19 cellular contexts compared by ENCODE assay signal in genomic region chr3:122948398-122948797, GRCh38.
A peak's percentile ranks its signal among the peaks of the same experiment; 100 is the strongest.
DNase-seq lines count a peak whose midpoint lies in the region; ATAC-seq and TF ChIP-seq lines count a peak whose summit lies in the region.
"Had no signal": no experiment of that assay in that cellular context is flagged by ENCODE, and none has a peak within 500 bp of the region (broad histone marks: within the 10 kb centered on the region; RNA-seq: fewer than 3 reads in every experiment).

No MANE protein-coding gene starts in this region.

- POLR2A ChIA-PET in HCT116 (lab: Charles Lee) = no interaction called here
- POLR2A ChIA-PET in SK-N-SH (lab: Yijun Ruan, JAX) = no interaction called here
- POLR2A ChIA-PET in CD4-positive, alpha-beta memory T cell (lab: Charles Lee; ENCODE audit: partially characterized antibody) = no interaction called here

- BruUV-seq in HCT116 (replicated peaks; lab: Mats Ljungman, UMichigan) = no TSS peak

- no peak overlapping the region for H3K27ac Mint-ChIP-seq in CD14-positive monocyte
- H3K27ac Mint-ChIP-seq in CD4-positive, alpha-beta memory T cell = no peak overlapping the region
- H3K27ac Mint-ChIP-seq: activated CD4-positive, alpha-beta memory T cell treated with anti-CD3 and anti-CD28 coated beads, Interleukin-2, amount 10 ng/mL, durations not matched to agents 7 days and 5 days; T-cell had no signal

- no peak overlapping the region for H3K4me2 ChIP-seq in HCT116 (ENCODE audit: low read length)
- H3K4me2 ChIP-seq in SK-N-SH = no peak overlapping the region
- H3K4me2 ChIP-seq in hepatocyte = no peak overlapping the region

- H3K9ac ChIP-seq in HCT116 (ENCODE audit: low read length) = no peak overlapping the region
- H3K9ac ChIP-seq in SK-N-SH = no peak overlapping the region

- TF ChIP-seq POLR2A in HCT116 (IDR thresholded peaks at IDR 0.05; ENCODE audit: borderline replicate concordance, extremely low read depth, insufficient read depth, insufficient read length) = no peak

- ATAC-seq in HCT116 (no peak), GM18511 (IDR thresholded peaks at IDR 0.05; ENCODE audit: unreplicated experiment) (no peak)
- ATAC-seq: left lobe of liver, pancreas, T-cell had no signal

- RAD21 ChIA-PET in HCT116 (lab: Charles Lee; ENCODE audit: low non-redundant PET in 1 of 2, low total read pairs in 2 of 2, uncharacterized antibody in 2 of 2, unreplicated experiment in 2 of 2) = no interaction called here

- no peak for TF ChIP-seq EP300 in SK-N-SH (IDR thresholded peaks at IDR 0.05; ENCODE audit: borderline replicate concordance in 1 of 2, low read depth in 1 of 2, low read length in 1 of 2)

- H3K4me1 Mint-ChIP-seq in CD14-positive monocyte = peaks cover 10% of the 10 kb centered on the region
- no peaks in the 10 kb centered on the region for H3K4me1 Mint-ChIP-seq in CD4-positive, alpha-beta memory T cell
- H3K4me1 Mint-ChIP-seq: activated CD4-positive, alpha-beta memory T cell treated with anti-CD3 and anti-CD28 coated beads, Interleukin-2, amount 10 ng/mL, durations not matched to agents 7 days and 5 days; T-cell had no signal

- H4K20me1 ChIP-seq in HCT116 (ENCODE audit: insufficient read depth) (no peaks in the 10 kb centered on the region), SK-N-SH (ENCODE audit: insufficient read depth) (no peaks in the 10 kb centered on the region), hepatocyte (ENCODE audit: insufficient read depth, poor library complexity, severe bottlenecking) (no peaks in the 10 kb centered on the region)

- H3K9me2 ChIP-seq in HCT116 (ENCODE audit: insufficient read depth) (no peaks in the 10 kb centered on the region), SK-N-SH (no peaks in the 10 kb centered on the region), hepatocyte (replicated peaks; ENCODE audit: insufficient read depth) (no peaks in the 10 kb centered on the region)

- no peak overlapping the region for H3K4me3 Mint-ChIP-seq in CD14-positive monocyte
- no peak overlapping the region for H3K4me3 Mint-ChIP-seq in CD4-positive, alpha-beta memory T cell
- H3K4me3 Mint-ChIP-seq: activated CD4-positive, alpha-beta memory T cell treated with anti-CD3 and anti-CD28 coated beads, Interleukin-2, amount 10 ng/mL, durations not matched to agents 7 days and 5 days; T-cell had no signal

- CTCF ChIA-PET in HCT116 (lab: Charles Lee) (no interaction called here), SK-N-SH (lab: Yijun Ruan, JAX) (interaction anchor here (0.7 to 15.7 kb wide), 6 partner anchors 9 to 90 kb away, joined by 3 to 342 read pairs (median 3); partner anchors contain the start of gene SEMA5B)
- CTCF ChIA-PET in CD4-positive, alpha-beta memory T cell (lab: Charles Lee; ENCODE audit: partially characterized antibody) = no interaction called here

- peaks cover 0 to 3% (median 0%) of the 10 kb centered on the region in 7 donors for H3K9me3 Mint-ChIP-seq in CD14-positive monocyte
- no peaks in the 10 kb centered on the region for H3K9me3 Mint-ChIP-seq in CD4-positive, alpha-beta memory T cell
- H3K9me3 Mint-ChIP-seq: activated CD4-positive, alpha-beta memory T cell treated with anti-CD3 and anti-CD28 coated beads, Interleukin-2, amount 10 ng/mL, durations not matched to agents 7 days and 5 days; T-cell had no signal

- H2AFZ ChIP-seq in HCT116 (ENCODE audit: low read depth, low read length, poor library complexity, severe bottlenecking) (no peak overlapping the region), SK-N-SH (ENCODE audit: low read depth) (no peak overlapping the region), hepatocyte (no peak overlapping the region)

- H3K4me3 ChIP-seq in HCT116 (replicated peaks in 1 of 2; ENCODE audit: low read depth in 1 of 2, low read length in 2 of 2) (no peak overlapping the region), SK-N-SH (ENCODE audit: low read depth in 2 of 2, low read length in 1 of 2) (no peak overlapping the region), hepatocyte (no peak overlapping the region)
- H3K4me3 ChIP-seq in CD4-positive, alpha-beta memory T cell (ENCODE audit: low read length in 2 of 2) = no peak overlapping the region
- H3K4me3 ChIP-seq: pancreas had no signal

- intact Hi-C loops in HCT116 (cut with micrococcal nuclease) = no loop called here
- intact Hi-C loops in CD14-positive monocyte (cut with micrococcal nuclease) = no loop called here
- intact Hi-C loops in CD4-positive, alpha-beta memory T cell (cut with micrococcal nuclease) = no loop called here

- DNase-seq in COR-L47 (lab: John Stamatoyannopoulos, UW) (peak; percentile 44), HCT116 (ENCODE audit: low read depth, low spot score) (no peak), SK-N-SH (no peak), hepatocyte (ENCODE audit: low spot score) (no peak), CD14-positive monocyte (ENCODE audit: low spot score) (no peak), HT-29 (ENCODE audit: low spot score) (no peak)
- DNase-seq in CD4-positive, alpha-beta memory T cell = no peak
- DNase-seq: activated CD4-positive, alpha-beta memory T cell treated with anti-CD3 and anti-CD28 coated beads, Interleukin-2, amount 10 ng/mL, durations not matched to agents 7 days and 5 days; activated T-cell treated with anti-CD3 and anti-CD28 coated beads, Interleukin-2, amount 50 U/mL, for 48 hours; DMS153; effector CD8-positive, alpha-beta T cell; Kasumi-1; NCI-H187 treated with DMSO at 0.1 percent for 48 hours; pancreas; stimulated activated CD4-positive, alpha-beta T cell treated with anti-CD3 and anti-CD28 coated beads, Interleukin-4, amount 100 ng/mL, for 24 hours; stimulated activated CD8-positive, alpha-beta memory T cell treated with anti-CD3 and anti-CD28 coated beads, Interleukin-4, amount 100 ng/mL, for 48 hours; T-cell had no signal

- peaks cover 2 to 7% (median 2%) of the 10 kb centered on the region in 3 donors for H3K27me3 Mint-ChIP-seq in CD14-positive monocyte (ENCODE audit: low read depth in 3 of 3)
- H3K27me3 Mint-ChIP-seq in CD4-positive, alpha-beta memory T cell = peaks cover 2 to 5% of the 10 kb centered on the region in 2 donors

- 83% methylated on average over 6 of the region's 7 CpGs for WGBS in SK-N-SH (ENCODE audit: low lambda C conversion rate)
- WGBS in hepatocyte (ENCODE audit: low lambda C conversion rate, missing lambda C conversion rate) = 66% methylated on average over 7 of the region's 7 CpGs

- H3K79me2 ChIP-seq in HCT116 (ENCODE audit: insufficient read depth, low read length) (no peaks in the 10 kb centered on the region), SK-N-SH (ENCODE audit: insufficient read depth) (no peaks in the 10 kb centered on the region), hepatocyte (no peaks in the 10 kb centered on the region)

- H3K4me1 ChIP-seq in HCT116 (ENCODE audit: control insufficient read depth in 1 of 2, insufficient read depth in 2 of 2, low read length in 2 of 2) (peaks cover 2 to 9% of the 10 kb centered on the region in 2 experiments; a peak in 3 of 4 replicates), SK-N-SH (ENCODE audit: control insufficient read depth in 1 of 2, insufficient read depth in 2 of 2, low read depth in 1 of 2, low read length in 1 of 2) (peaks cover 4 to 10% of the 10 kb centered on the region in 2 experiments; a peak in 2 of 4 replicates), hepatocyte (ENCODE audit: insufficient read depth) (no peaks in the 10 kb centered on the region)
- no peaks in the 10 kb centered on the region for H3K4me1 ChIP-seq in CD4-positive, alpha-beta memory T cell (ENCODE audit: insufficient read depth, low read length)
- H3K4me1 ChIP-seq: pancreas had no signal

- H3K36me3 ChIP-seq in HCT116 (ENCODE audit: control insufficient read depth in 1 of 2, insufficient read depth in 2 of 2, low read length in 2 of 2) (no peaks in the 10 kb centered on the region), SK-N-SH (replicated peaks in 1 of 2; ENCODE audit: control insufficient read depth in 1 of 2, insufficient read depth in 2 of 2, low read length in 1 of 2) (no peaks in the 10 kb centered on the region), hepatocyte (replicated peaks; ENCODE audit: insufficient read depth, low read depth) (no peaks in the 10 kb centered on the region)
- no peaks in the 10 kb centered on the region for H3K36me3 ChIP-seq in CD4-positive, alpha-beta memory T cell (ENCODE audit: insufficient read depth, low read length)
- H3K36me3 ChIP-seq: pancreas had no signal

- TF ChIP-seq CTCF in HCT116 (IDR thresholded peaks at IDR 0.05 in 2 of 3, conservative IDR thresholded peaks at IDR 0.05 in 1 of 3; ENCODE audit: borderline replicate concordance in 1 of 3, insufficient read depth in 1 of 3, low read depth in 2 of 3, low read length in 2 of 3) = 0 out of 6 replicates have a peak, but pooled peaks of 1 of the 3 experiments have one; percentile 5
- 0 out of 2 replicates have a peak, but pooled peaks have one; percentile 11 for TF ChIP-seq CTCF in SK-N-SH (IDR thresholded peaks at IDR 0.05)
- TF ChIP-seq CTCF in hepatocyte (IDR thresholded peaks at IDR 0.05; ENCODE audit: poor library complexity) = peak; percentile 2
- TF ChIP-seq CTCF in CD14-positive monocyte (IDR thresholded peaks at IDR 0.05) = no peak

- H3K9me3 ChIP-seq in HCT116 (ENCODE audit: control insufficient read depth in 1 of 2, insufficient read depth in 1 of 2, low read depth in 1 of 2, low read length in 2 of 2) (no peaks in the 10 kb centered on the region), SK-N-SH (no peaks in the 10 kb centered on the region), hepatocyte (ENCODE audit: low read depth) (no peaks in the 10 kb centered on the region)
- no peaks in the 10 kb centered on the region for H3K9me3 ChIP-seq in CD4-positive, alpha-beta memory T cell (ENCODE audit: control insufficient read depth in 1 of 2, low read length in 2 of 2)
- H3K9me3 ChIP-seq: pancreas had no signal

- H3K36me3 Mint-ChIP-seq in CD14-positive monocyte = no peaks in the 10 kb centered on the region
- H3K36me3 Mint-ChIP-seq in CD4-positive, alpha-beta memory T cell = no peaks in the 10 kb centered on the region
- H3K36me3 Mint-ChIP-seq: T-cell had no signal

- H3K27me3 ChIP-seq in HCT116 (ENCODE audit: insufficient read depth, low read length) = no peaks in the 10 kb centered on the region
- H3K27me3 ChIP-seq in SK-N-SH (ENCODE audit: insufficient read depth) = no peaks in the 10 kb centered on the region
- no peaks in the 10 kb centered on the region for H3K27me3 ChIP-seq in hepatocyte
- H3K27me3 ChIP-seq in CD4-positive, alpha-beta memory T cell (ENCODE audit: insufficient read depth, low read length) = no peaks in the 10 kb centered on the region
- H3K27me3 ChIP-seq: pancreas had no signal

- H3F3A ChIP-seq in SK-N-SH (replicated peaks; ENCODE audit: insufficient read depth) = no peaks in the 10 kb centered on the region

- TF ChIP-seq RAD21 in HCT116 (IDR thresholded peaks at IDR 0.05; ENCODE audit: low read depth) (peak; percentile 17; the same call in 1 of the 2 replicates), SK-N-SH (IDR thresholded peaks at IDR 0.05; ENCODE audit: low read length) (peak; percentile 50)

- no peak overlapping the region for H3K27ac ChIP-seq in HCT116 (ENCODE audit: low read depth, low read length)
- no peak overlapping the region for H3K27ac ChIP-seq in SK-N-SH (ENCODE audit: low read depth in 2 of 2, low read length in 1 of 2)
- H3K27ac ChIP-seq in hepatocyte = no peak overlapping the region
- H3K27ac ChIP-seq in CD4-positive, alpha-beta memory T cell (ENCODE audit: low read depth, low read length) = no peak overlapping the region
- H3K27ac ChIP-seq: pancreas had no signal

TF ChIP-seq in HCT116, 20 proteins besides CTCF, POLR2A, EP300 and RAD21:
- TF ChIP-seq ZNF274 (IDR thresholded peaks at IDR 0.05; ENCODE audit: low read depth, low read length) = no peak
